Comparison of ENCODE assay signal across 9 cellular contexts in genomic region chr15:79673416-79674123, GRCh38.
DNase-seq lines count a peak whose midpoint lies in the region; FAIRE-seq and TF ChIP-seq lines count a peak whose summit lies in the region.
"Had no signal": no experiment of that assay in that cellular context is flagged by ENCODE, and none has a peak within 500 bp of the region (broad histone marks: within the 10 kb centered on the region; RNA-seq: fewer than 3 reads in every experiment).

No MANE protein-coding gene starts in this region.

- intact Hi-C loops in head of caudate nucleus (cut with DNase I): no loop called here

- peak; percentile 51 for FAIRE-seq in GM12891 (lab: Jason Lieb, UNC)
- FAIRE-seq: endometrium had no signal

- no peak overlapping the region for H3K9ac ChIP-seq in NT2/D1 (ENCODE audit: insufficient read length, low read depth)

- no peak overlapping the region for H3K4me3 ChIP-seq in NT2/D1 (ENCODE audit: insufficient read length, low read depth)

- H3K36me3 ChIP-seq in NT2/D1 (ENCODE audit: insufficient read depth, insufficient read length, low read length): no peaks in the 10 kb centered on the region

- TF ChIP-seq POLR2A in GM12891 (IDR thresholded peaks at IDR 0.05; ENCODE audit: low read depth, low read length): no peak

- no peaks in the 10 kb centered on the region for H3K27me3 ChIP-seq in NT2/D1 (ENCODE audit: insufficient read depth, insufficient read length)

- peak; percentile 17 for DNase-seq in GM12891 (ENCODE audit: insufficient read length, low spot score)
- peak; percentile 87 for DNase-seq in HCEC 1CT
- DNase-seq in NT2/D1 (ENCODE audit: low read depth, low spot score): peak; percentile 28
- peak; percentile 49 for DNase-seq in hepatic stellate cell (ENCODE audit: low spot score)
- no peak for DNase-seq in NK-92 (lab: John Stamatoyannopoulos, UW; ENCODE audit: unreplicated experiment)
- no peak for DNase-seq in activated effector memory CD4-positive, alpha-beta T cell treated with anti-CD3 and anti-CD28 coated beads, Interleukin-2, amount 50 U/mL, for 16 hours
- no peak for DNase-seq in head of caudate nucleus
- no peak for DNase-seq in GF-D8 (lab: John Stamatoyannopoulos, UW)

- H3K9me3 ChIP-seq in NT2/D1 (ENCODE audit: insufficient read depth, low read length): no peaks in the 10 kb centered on the region

- H3K4me1 ChIP-seq in NT2/D1 (ENCODE audit: insufficient read depth, insufficient read length): no peaks in the 10 kb centered on the region

TF ChIP-seq in GM12891, 5 proteins besides CTCF, POLR2A, EP300 and RAD21:
- no peak for TF ChIP-seq TAF1 (IDR thresholded peaks at IDR 0.05; ENCODE audit: low read depth, low read length)
- peak; percentile 98 for TF ChIP-seq SPI1 (IDR thresholded peaks at IDR 0.05; ENCODE audit: low read depth, low read length)
- 0 out of 2 replicates have a peak, but pooled peaks have one; percentile 22 for TF ChIP-seq POU2F2 (IDR thresholded peaks at IDR 0.05; ENCODE audit: low read depth, low read length)
- no peak for TF ChIP-seq PAX5 (IDR thresholded peaks at IDR 0.05; ENCODE audit: insufficient read depth, low read length, severe bottlenecking)
- no peak for TF ChIP-seq POLR2AphosphoS5 (IDR thresholded peaks at IDR 0.05; ENCODE audit: low read depth, low read length)

Comparison
In these comparisons a context has a peak if more than half of its experiments do, and no peak if none do; other contexts are left out.
1. DNase-seq: peak in GM12891 (single experiment), HCEC 1CT (single experiment), NT2/D1 (single experiment) and hepatic stellate cell (single experiment); none in NK-92 (single experiment), activated effector memory CD4-positive, alpha-beta T cell treated with anti-CD3 and anti-CD28 coated beads, Interleukin-2, amount 50 U/mL, for 16 hours (single experiment), head of caudate nucleus (0 of 42) and GF-D8 (single experiment).